In the genomic region with DNA sequence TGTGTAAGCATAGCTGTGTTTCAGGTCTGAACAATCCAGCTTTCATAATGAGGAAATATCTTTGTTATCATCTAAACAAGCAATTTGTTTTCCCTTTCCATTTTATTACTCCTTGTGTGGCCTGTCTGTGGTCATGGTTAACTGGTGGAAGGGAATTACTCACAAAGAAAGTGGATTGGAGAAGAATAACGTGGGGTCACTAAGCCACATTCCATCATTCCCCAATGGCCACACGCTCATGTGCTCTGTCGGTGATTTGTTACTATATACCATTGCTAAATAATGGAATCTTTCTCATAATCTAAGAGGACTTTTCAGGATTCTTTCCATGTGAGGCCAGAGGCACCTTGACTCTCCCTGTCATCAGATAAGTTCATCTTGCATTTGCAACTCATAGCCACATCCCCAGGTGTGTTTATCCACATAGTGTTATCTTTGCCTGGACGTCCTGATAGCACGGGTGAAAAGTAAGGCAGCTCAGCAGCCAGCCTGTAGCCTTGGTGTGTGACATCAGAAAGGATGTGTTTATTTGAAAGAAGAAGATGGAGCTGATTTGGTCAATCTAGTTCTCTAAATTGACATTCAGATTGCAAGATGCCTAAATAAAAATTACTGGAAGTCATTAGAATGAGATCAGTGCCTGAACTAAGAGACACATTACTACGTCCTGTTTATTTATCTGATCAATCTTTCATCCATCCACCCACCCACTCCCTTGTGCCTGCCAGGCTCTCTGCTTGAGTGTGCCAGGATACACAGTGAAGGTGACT, we compare ENCODE assay signal across 15 cellular contexts.
A peak's percentile ranks its signal among the peaks of the same experiment; 100 is the strongest.
DNase-seq lines count a peak whose midpoint lies in the region; ATAC-seq, FAIRE-seq and TF ChIP-seq lines count a peak whose summit lies in the region.
"Had no signal": no experiment of that assay in that cellular context is flagged by ENCODE, and none has a peak within 500 bp of the region (broad histone marks: within the 10 kb centered on the region; RNA-seq: fewer than 3 reads in every experiment).

No MANE protein-coding gene starts in this region.

- CTCF ChIA-PET in activated CD4-positive, alpha-beta T cell treated with anti-CD3 and anti-CD28 coated beads, Interleukin-2, amount 10 ng/mL, durations not matched to agents 7 days and 5 days (lab: Charles Lee): interaction anchor here (0.7 to 3.3 kb wide), 11 partner anchors 8 to 38 kb away, joined by 3 to 15 read pairs (median 4); no protein-coding TSS in a partner anchor
- CTCF ChIA-PET in T-cell (lab: Charles Lee): interaction anchor here (1.1 to 4.8 kb wide), 9 partner anchors 15 to 36 kb away, joined by 3 to 95 read pairs (median 5); no protein-coding TSS in a partner anchor
- CTCF ChIA-PET in endothelial cell of umbilical vein (lab: Charles Lee): interaction anchor here (1.2 to 1.9 kb wide), 3 partner anchors 18 to 64 kb away, joined by 3 to 7 read pairs (median 3); no protein-coding TSS in a partner anchor

- POLR2A ChIA-PET in activated CD4-positive, alpha-beta T cell treated with anti-CD3 and anti-CD28 coated beads, Interleukin-2, amount 10 ng/mL, durations not matched to agents 7 days and 5 days (lab: Charles Lee): interaction anchor here (3.1 kb wide), 1 partner anchor 17 kb away, joined by 11 read pairs; no protein-coding TSS in a partner anchor
- POLR2A ChIA-PET in T-cell (lab: Charles Lee): interaction anchor here (0.6 to 7.3 kb wide), 4 partner anchors 17 to 33 kb away, joined by 3 to 417 read pairs (median 6); no protein-coding TSS in a partner anchor
- POLR2A ChIA-PET in endothelial cell of umbilical vein (lab: Charles Lee): no interaction called here

- no peak overlapping the region for H3K27ac ChIP-seq in endothelial cell of umbilical vein (ENCODE audit: insufficient read depth, low read depth, low read length)
- H3K27ac ChIP-seq in small intestine (ENCODE audit: low read depth in 1 of 2, low read length in 1 of 2): peak overlapping the region; percentile 14 to 73

- H3K4me1 ChIP-seq in endothelial cell of umbilical vein (ENCODE audit: control insufficient read depth, extremely low read depth, insufficient read depth, low read length): peaks cover 16% of the 10 kb centered on the region
- H3K4me1 ChIP-seq in small intestine (ENCODE audit: control insufficient read depth in 2 of 2, insufficient read depth in 1 of 2, low read depth in 1 of 2, low read length in 1 of 2): peaks cover 4 to 8% of the 10 kb centered on the region in 2 donors

- no peak overlapping the region for H3K4me2 ChIP-seq in endothelial cell of umbilical vein (ENCODE audit: insufficient read depth, low read length)

- no peak overlapping the region for H2AFZ ChIP-seq in endothelial cell of umbilical vein (ENCODE audit: low read depth, low read length)

- H3K4me3 ChIP-seq in endothelial cell of umbilical vein (replicated peaks in 1 of 3; ENCODE audit: insufficient read depth in 1 of 3, low read depth in 1 of 3, low read length in 3 of 3): no peak overlapping the region
- H3K4me3 ChIP-seq in small intestine (ENCODE audit: low read depth in 1 of 2, low read length in 2 of 2): no peak overlapping the region

- H3K27me3 ChIP-seq in endothelial cell of umbilical vein (ENCODE audit: control insufficient read depth in 2 of 2, insufficient read depth in 2 of 2, low read length in 2 of 2) (no peaks in the 10 kb centered on the region), small intestine (ENCODE audit: control insufficient read depth in 2 of 2, insufficient read depth in 2 of 2, low read length in 2 of 2) (no peaks in the 10 kb centered on the region)

- TF ChIP-seq CTCF in endothelial cell of umbilical vein (IDR thresholded peaks at IDR 0.05; ENCODE audit: extremely low read depth in 1 of 2, insufficient read depth in 1 of 2, low read depth in 1 of 2, low read length in 2 of 2): no peak

- no peak overlapping the region for H3K9ac ChIP-seq in endothelial cell of umbilical vein (replicated peaks; ENCODE audit: extremely low read depth, insufficient read depth, low read length)

- WGBS in small intestine, 3 donors: 39 to 44% (median 43%) methylated on average over 6 of the region's 6 CpGs

- no peaks in the 10 kb centered on the region for H3K9me1 ChIP-seq in endothelial cell of umbilical vein (replicated peaks; ENCODE audit: control insufficient read depth, extremely low read depth, insufficient read depth, low read length)

- no peaks in the 10 kb centered on the region for H3K9me3 ChIP-seq in endothelial cell of umbilical vein (replicated peaks; ENCODE audit: control insufficient read depth, insufficient read depth, low read length)
- no peaks in the 10 kb centered on the region for H3K9me3 ChIP-seq in small intestine (ENCODE audit: control insufficient read depth, low read depth)

- TF ChIP-seq POLR2A in endothelial cell of umbilical vein (IDR thresholded peaks at IDR 0.05; ENCODE audit: low read depth, low read length): no peak

- intact Hi-C loops in endothelial cell of umbilical vein (cut with micrococcal nuclease): no loop called here

- peak; percentile 26 for FAIRE-seq in endothelial cell of umbilical vein (lab: Jason Lieb, UNC)
- no peak for FAIRE-seq in small intestine (lab: Jason Lieb, UNC)
- FAIRE-seq: A204.1, G401.6, TTC549 had no signal

- H4K20me1 ChIP-seq in endothelial cell of umbilical vein (replicated peaks; ENCODE audit: control insufficient read depth, extremely low read depth, insufficient read depth, low read length): no peaks in the 10 kb centered on the region

- peak overlapping the region; percentile 48 for H3K4me3 Mint-ChIP-seq in activated CD4-positive, alpha-beta T cell treated with anti-CD3 and anti-CD28 coated beads, Interleukin-2, amount 10 ng/mL, durations not matched to agents 7 days and 5 days
- H3K4me3 Mint-ChIP-seq in T-cell: peak overlapping the region in 2 of 3 donors; percentile 11 to 75

- peak overlapping the region; percentile 99 for H3K27ac Mint-ChIP-seq in activated CD4-positive, alpha-beta T cell treated with anti-CD3 and anti-CD28 coated beads, Interleukin-2, amount 10 ng/mL, durations not matched to agents 7 days and 5 days
- H3K27ac Mint-ChIP-seq in T-cell: peak overlapping the region; percentile 96 to 98

- DNase-seq in activated CD4-positive, alpha-beta T cell treated with anti-CD3 and anti-CD28 coated beads, Interleukin-2, amount 10 ng/mL, durations not matched to agents 7 days and 5 days: no peak
- DNase-seq in activated CD4-positive, alpha-beta T cell treated with anti-CD3 and anti-CD28 coated beads for 4 hours: no peak
- DNase-seq in T-cell: no peak
- DNase-seq in endothelial cell of umbilical vein (ENCODE audit: low read depth, low spot score): peak; percentile 21
- no peak for DNase-seq in small intestine
- no peak for DNase-seq in iPS-NIHi11 (ENCODE audit: low spot score)
- no peak for DNase-seq in DMS 273 (lab: John Stamatoyannopoulos, UW; ENCODE audit: unreplicated experiment)
- no peak for DNase-seq in 8988T
- DNase-seq: amniotic stem cell, HCEC 1CT, NCI-H1417 had no signal

- H3K79me2 ChIP-seq in endothelial cell of umbilical vein (ENCODE audit: control insufficient read depth, insufficient read depth, low read length): no peaks in the 10 kb centered on the region

- dilution Hi-C loops in endothelial cell of umbilical vein (cut with MboI; ENCODE audit: extremely low pct_ligation_motif_present, low sequenced_read_pairs): no loop called here

- H3K36me3 ChIP-seq in endothelial cell of umbilical vein (ENCODE audit: control insufficient read depth in 2 of 2, extremely low read depth in 1 of 2, insufficient read depth in 2 of 2, low read length in 2 of 2) (no peaks in the 10 kb centered on the region), small intestine (ENCODE audit: control insufficient read depth in 2 of 2, insufficient read depth in 2 of 2, low read length in 2 of 2) (no peaks in the 10 kb centered on the region)

- no peaks in the 10 kb centered on the region for H3K27me3 Mint-ChIP-seq in activated CD4-positive, alpha-beta T cell treated with anti-CD3 and anti-CD28 coated beads, Interleukin-2, amount 10 ng/mL, durations not matched to agents 7 days and 5 days
- no peaks in the 10 kb centered on the region for H3K27me3 Mint-ChIP-seq in T-cell

- H3K4me1 Mint-ChIP-seq in activated CD4-positive, alpha-beta T cell treated with anti-CD3 and anti-CD28 coated beads, Interleukin-2, amount 10 ng/mL, durations not matched to agents 7 days and 5 days: peaks cover 94% of the 10 kb centered on the region
- peaks cover 98 to 100% (median 99%) of the 10 kb centered on the region in 3 donors for H3K4me1 Mint-ChIP-seq in T-cell

- BruUV-seq in endothelial cell of umbilical vein (replicated peaks; lab: Mats Ljungman, UMichigan): no TSS peak

- H3K36me3 Mint-ChIP-seq in activated CD4-positive, alpha-beta T cell treated with anti-CD3 and anti-CD28 coated beads, Interleukin-2, amount 10 ng/mL, durations not matched to agents 7 days and 5 days (ENCODE audit: low read depth): peaks cover 14% of the 10 kb centered on the region
- H3K36me3 Mint-ChIP-seq in T-cell: no peaks in the 10 kb centered on the region

- peaks cover 8% of the 10 kb centered on the region for H3K9me3 Mint-ChIP-seq in activated CD4-positive, alpha-beta T cell treated with anti-CD3 and anti-CD28 coated beads, Interleukin-2, amount 10 ng/mL, durations not matched to agents 7 days and 5 days
- H3K9me3 Mint-ChIP-seq in T-cell: no peaks in the 10 kb centered on the region

- no peak for ATAC-seq in T-cell (replicated peaks in 1 of 4)
- ATAC-seq: left lobe of liver had no signal

TF ChIP-seq in endothelial cell of umbilical vein, 7 proteins besides CTCF, POLR2A, EP300 and RAD21:
- TF ChIP-seq FOS (IDR thresholded peaks at IDR 0.05; ENCODE audit: borderline replicate concordance, insufficient read depth, low read length) (no peak), MYC (IDR thresholded peaks at IDR 0.05; ENCODE audit: low read depth, low read length) (no peak)
